1 cellular context compared by ENCODE assay signal in the genomic region with DNA sequence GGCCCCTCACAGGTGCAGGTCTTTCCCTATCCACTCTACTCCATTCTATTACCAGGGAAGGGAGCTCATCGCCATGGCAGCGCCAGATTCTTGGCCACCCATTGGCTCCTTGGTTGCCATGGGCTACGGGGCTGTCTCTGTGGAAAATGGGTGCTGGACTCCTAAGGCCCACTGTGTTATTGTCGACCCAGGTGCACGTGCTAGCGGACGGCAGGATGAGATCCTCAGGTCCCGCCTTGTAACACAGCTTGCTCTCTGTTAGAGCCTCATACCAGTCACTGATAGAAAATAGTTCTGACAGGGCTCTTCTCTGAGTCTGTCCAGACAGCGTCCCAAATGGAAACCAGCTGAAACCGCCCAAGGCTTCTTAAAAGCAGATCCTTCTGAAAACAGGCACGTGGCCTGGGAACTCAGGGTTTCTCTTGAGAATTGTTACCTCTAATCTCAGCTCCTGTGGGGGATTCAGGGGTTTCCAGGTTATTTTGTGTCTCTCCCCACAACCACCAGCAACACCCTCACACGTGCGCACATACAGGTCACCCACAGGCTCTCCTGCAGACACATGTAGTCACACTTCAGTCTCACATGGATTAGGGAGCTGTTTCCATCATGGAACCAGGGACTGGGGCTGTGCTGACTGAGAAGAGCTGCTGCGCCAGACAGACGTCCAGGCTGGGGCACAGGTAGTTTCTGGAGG.
TF ChIP-seq lines count a peak whose summit lies in the region.

No MANE protein-coding gene starts in this region.

TF ChIP-seq in IMR-90, 13 proteins besides CTCF, POLR2A, EP300 and RAD21:
- no peak for TF ChIP-seq RCOR1 (IDR thresholded peaks at IDR 0.05; ENCODE audit: insufficient replicate concordance, low read length)
- TF ChIP-seq FOS (IDR thresholded peaks at IDR 0.05; ENCODE audit: low read depth, low read length): no peak
- TF ChIP-seq MXI1 (IDR thresholded peaks at IDR 0.05; ENCODE audit: borderline replicate concordance, low read depth, low read length): no peak
- TF ChIP-seq SMC3 (IDR thresholded peaks at IDR 0.05; ENCODE audit: low read depth, low read length): no peak
TF ChIP-seq in IMR-90: peak in this region for 0.
